12 cellular contexts compared by ENCODE assay signal in genomic region chr4:139242511-139243051, GRCh38. TPM values are rescaled to one million over a fixed set of nuclear protein-coding genes. Genes with fewer than 3 reads are reported as not detected.
DNase-seq lines count a peak whose midpoint lies in the region; ATAC-seq and TF ChIP-seq lines count a peak whose summit lies in the region.
"Had no signal": no experiment of that assay in that cellular context is flagged by ENCODE, and none has a peak within 500 bp of the region (broad histone marks: within the 10 kb centered on the region; RNA-seq: fewer than 3 reads in every experiment).

No MANE protein-coding gene starts in this region.

- in situ Hi-C loops in brain microvascular endothelial cell (cut with HindIII; ENCODE audit: low pct_ligation_motif_present, low sequenced_read_pairs): no loop called here

- 88% methylated on average over 2 of the region's 2 CpGs for WGBS in esophagus muscularis mucosa

- POLR2A ChIA-PET in AG04450 (lab: Yijun Ruan, JAX): interaction anchor here (1.2 kb wide), 1 partner anchor 24 kb away, joined by 6 read pairs; no protein-coding TSS in a partner anchor

- peak overlapping the region; percentile 78 for H3K27ac ChIP-seq in AG04450 (ENCODE audit: low read depth, low read length)
- H3K27ac ChIP-seq in brain microvascular endothelial cell: peak overlapping the region; percentile 72
- H3K27ac ChIP-seq in esophagus muscularis mucosa (replicated peaks in 1 of 4): peak overlapping the region in 2 of 4 donors; percentile 29 to 44
- H3K27ac ChIP-seq: BLaER1 had no signal

- DNase-seq in AG04450 (ENCODE audit: low read depth, low spot score) (no peak), LHCN-M2 (ENCODE audit: low read depth) (peak; percentile 82), brain microvascular endothelial cell (peak; percentile 85), left lobe of liver (ENCODE audit: low spot score) (no peak), esophagus muscularis mucosa (ENCODE audit: extremely low spot score) (no peak), NCI-H2171 (lab: John Stamatoyannopoulos, UW) (no peak)
- DNase-seq in activated CD4-positive, CD25-positive, alpha-beta regulatory T cell treated with anti-CD3 and anti-CD28 coated beads, Interleukin-2, amount 50 U/mL, for 72 hours: no peak
- no peak for DNase-seq in stimulated activated effector memory CD8-positive, alpha-beta T cell treated with anti-CD3 and anti-CD28 coated beads, Interleukin-12 subunit alpha, Interleukin-12 subunit beta, amount 100 ng/mL, for 72 hours (ENCODE audit: low spot score in 2 of 2)
- DNase-seq: activated T-cell treated with anti-CD3 and anti-CD28 coated beads, Interleukin-2, amount 50 U/mL, for 4 hours; cerebellar nuclear complex; NCI-H1417 treated with DMSO at 0.1 percent for 48 hours had no signal

- CTCF ChIA-PET in AG04450 (lab: Charles Lee): interaction anchor here (1.8 kb wide), 1 partner anchor 14 kb away, joined by 13 read pairs; no protein-coding TSS in a partner anchor

- intact Hi-C loops in esophagus muscularis mucosa (cut with DNase I): no loop called here

- H3K4me3 Mint-ChIP-seq in stimulated activated effector memory CD8-positive, alpha-beta T cell treated with anti-CD3 and anti-CD28 coated beads, Interleukin-12 subunit alpha, Interleukin-12 subunit beta, amount 100 ng/mL, for 72 hours: no peak overlapping the region
- H3K4me3 Mint-ChIP-seq: activated T-cell treated with anti-CD3 and anti-CD28 coated beads, Interleukin-2, amount 50 U/mL, for 4 hours had no signal

- H3K36me3 Mint-ChIP-seq in stimulated activated effector memory CD8-positive, alpha-beta T cell treated with anti-CD3 and anti-CD28 coated beads, Interleukin-12 subunit alpha, Interleukin-12 subunit beta, amount 100 ng/mL, for 72 hours: no peaks in the 10 kb centered on the region

- H3K36me3 ChIP-seq in brain microvascular endothelial cell (replicated peaks) (no peaks in the 10 kb centered on the region), esophagus muscularis mucosa (no peaks in the 10 kb centered on the region)
- H3K36me3 ChIP-seq: BLaER1 had no signal

- TF ChIP-seq POLR2A in esophagus muscularis mucosa (IDR thresholded peaks at IDR 0.05; ENCODE audit: low read depth): no peak

- H3K4me3 ChIP-seq in AG04450 (ENCODE audit: low read depth, low read length) (no peak overlapping the region), brain microvascular endothelial cell (ENCODE audit: low read depth, low read length) (no peak overlapping the region), esophagus muscularis mucosa (no peak overlapping the region)
- H3K4me3 ChIP-seq: BLaER1 had no signal

- no peak for TF ChIP-seq EP300 in esophagus muscularis mucosa (IDR thresholded peaks at IDR 0.05)

- no peak for TF ChIP-seq CTCF in AG04450 (IDR thresholded peaks at IDR 0.05; ENCODE audit: low read depth, low read length)
- no peak for TF ChIP-seq CTCF in brain microvascular endothelial cell (IDR thresholded peaks at IDR 0.05; ENCODE audit: low read depth, low read length, missing control alignments)
- no peak for TF ChIP-seq CTCF in esophagus muscularis mucosa (IDR thresholded peaks at IDR 0.05)

- H3K4me1 ChIP-seq in esophagus muscularis mucosa: peaks cover 0 to 16% (median 12%) of the 10 kb centered on the region in 4 donors
- H3K4me1 ChIP-seq: BLaER1 had no signal

- no peak overlapping the region for H3K27ac Mint-ChIP-seq in stimulated activated effector memory CD8-positive, alpha-beta T cell treated with anti-CD3 and anti-CD28 coated beads, Interleukin-12 subunit alpha, Interleukin-12 subunit beta, amount 100 ng/mL, for 72 hours

- H3K27me3 ChIP-seq in AG04450 (ENCODE audit: control insufficient read depth, insufficient read depth, low read length): no peaks in the 10 kb centered on the region
- no peaks in the 10 kb centered on the region for H3K27me3 ChIP-seq in brain microvascular endothelial cell (replicated peaks)
- no peaks in the 10 kb centered on the region for H3K27me3 ChIP-seq in esophagus muscularis mucosa
- H3K27me3 ChIP-seq: BLaER1 had no signal

- H3K9me3 Mint-ChIP-seq in stimulated activated effector memory CD8-positive, alpha-beta T cell treated with anti-CD3 and anti-CD28 coated beads, Interleukin-12 subunit alpha, Interleukin-12 subunit beta, amount 100 ng/mL, for 72 hours: peaks cover 4% of the 10 kb centered on the region

- H3K9me3 ChIP-seq in AG04450 (ENCODE audit: control insufficient read depth, insufficient read depth, low read length): no peaks in the 10 kb centered on the region
- no peaks in the 10 kb centered on the region for H3K9me3 ChIP-seq in esophagus muscularis mucosa
- H3K9me3 ChIP-seq: BLaER1 had no signal

- H3K4me1 Mint-ChIP-seq in stimulated activated effector memory CD8-positive, alpha-beta T cell treated with anti-CD3 and anti-CD28 coated beads, Interleukin-12 subunit alpha, Interleukin-12 subunit beta, amount 100 ng/mL, for 72 hours: no peaks in the 10 kb centered on the region

- peak; percentile 28 for ATAC-seq in left lobe of liver
- ATAC-seq in stimulated activated effector memory CD8-positive, alpha-beta T cell treated with anti-CD3 and anti-CD28 coated beads, Interleukin-12 subunit alpha, Interleukin-12 subunit beta, amount 100 ng/mL, for 72 hours: no peak
- ATAC-seq: activated T-cell treated with anti-CD3 and anti-CD28 coated beads, Interleukin-2, amount 50 U/mL, for 4 hours had no signal

RNA-seq across cellular contexts. Expression of gene MGARP, which starts 37.4 kb away (rescaled TPM):
- 42.6 and 57.7 TPM in 2 replicates for polyA plus RNA-seq in AG04450 (2011; rRNA removed)
- 14.7 and 14.9 TPM in 2 replicates for polyA minus RNA-seq in AG04450 (2011; rRNA and poly(A)+ RNA removed)
- total RNA-seq in LHCN-M2 (2014; rRNA removed): 1.8 and 2.1 TPM in 2 replicates
- polyA plus RNA-seq in LHCN-M2 (2012): 3.5 TPM
- total RNA-seq in left lobe of liver: 0.13 TPM
- total RNA-seq in esophagus muscularis mucosa: 1 to 10 TPM; 2.0 to 4.3 (median 3.4) TPM

RNA-seq across cellular contexts. Expression of gene NAA15, which starts 58.7 kb away (rescaled TPM):
- polyA plus RNA-seq in AG04450 (2011; rRNA removed): 20.5 and 30.2 TPM in 2 replicates
- 13.7 and 36.7 TPM in 2 replicates for polyA minus RNA-seq in AG04450 (2011; rRNA and poly(A)+ RNA removed)
- total RNA-seq in LHCN-M2 (2014; rRNA removed) (45.7 and 60.3 TPM in 2 replicates), left lobe of liver (11.3 TPM), esophagus muscularis mucosa (10 to 100 TPM; 21.0 to 32.1 (median 25.3) TPM)
- 12.6 TPM for polyA plus RNA-seq in LHCN-M2 (2012)

RNA-seq across cellular contexts. Expression of gene NDUFC1, which starts 59.7 kb away (rescaled TPM):
- 46.7 and 52.9 TPM in 2 replicates for polyA plus RNA-seq in AG04450 (2011; rRNA removed)
- 10.5 and 12.5 TPM in 2 replicates for polyA minus RNA-seq in AG04450 (2011; rRNA and poly(A)+ RNA removed)
- total RNA-seq in LHCN-M2 (2014; rRNA removed) (34.4 and 48.5 TPM in 2 replicates), left lobe of liver (29.1 TPM), esophagus muscularis mucosa (10 to 100 TPM; 45.7 to 52.8 (median 50.8) TPM)
- polyA plus RNA-seq in LHCN-M2 (2012): 84.5 TPM

Comparison
In these comparisons a context has a peak if more than half of its experiments do, and no peak if none do; other contexts are left out.
1. DNase-seq: peak in LHCN-M2 (single experiment) and brain microvascular endothelial cell (single experiment); none in AG04450 (single experiment), left lobe of liver (single experiment), esophagus muscularis mucosa (single experiment), activated CD4-positive, CD25-positive, alpha-beta regulatory T cell treated with anti-CD3 and anti-CD28 coated beads, Interleukin-2, amount 50 U/mL, for 72 hours (single experiment), NCI-H2171 (single experiment) and stimulated activated effector memory CD8-positive, alpha-beta T cell treated with anti-CD3 and anti-CD28 coated beads, Interleukin-12 subunit alpha, Interleukin-12 subunit beta, amount 100 ng/mL, for 72 hours (0 of 2).